ENCODE assay signal across 8 cellular contexts in the genomic region with DNA sequence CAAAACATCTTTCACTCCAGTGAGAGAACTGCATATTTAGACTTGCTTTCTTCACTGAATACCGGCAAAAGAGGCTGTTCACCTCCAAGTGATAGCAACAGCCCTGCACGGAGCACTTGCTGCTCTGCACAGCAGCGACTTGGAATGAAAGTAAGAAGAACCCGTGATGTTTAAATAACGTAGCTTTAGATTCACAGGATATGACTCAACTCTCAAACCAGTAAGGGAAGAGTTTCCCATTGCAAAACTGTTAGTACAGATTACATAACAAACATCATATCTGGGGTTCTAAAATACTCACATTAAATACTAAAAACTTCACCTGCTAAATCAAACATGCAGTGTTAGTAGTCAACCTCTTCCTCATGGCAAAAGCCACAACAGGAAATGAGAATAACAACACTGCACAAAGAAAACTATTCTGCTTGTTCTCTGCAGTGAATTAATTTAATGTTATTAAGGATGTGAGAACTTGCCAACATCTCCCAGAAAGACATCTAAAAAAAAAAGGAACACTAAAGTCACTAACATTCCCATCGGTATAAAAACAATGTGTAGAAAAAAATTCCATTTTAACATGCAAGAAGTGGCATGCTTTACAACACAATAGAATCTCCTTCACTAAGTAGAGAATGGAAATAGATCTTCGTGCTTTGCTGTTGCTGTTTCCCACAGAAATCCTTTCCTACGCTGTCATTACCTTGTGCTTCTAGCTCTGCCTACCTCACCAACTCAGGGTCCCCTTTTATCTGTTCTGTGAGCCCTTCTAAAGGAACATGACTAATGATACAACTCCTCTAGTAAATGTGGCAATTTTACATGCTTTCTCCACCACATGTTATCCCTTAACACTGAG.
DNase-seq lines count a peak whose midpoint lies in the region; ATAC-seq and TF ChIP-seq lines count a peak whose summit lies in the region.

No MANE protein-coding gene starts in this region.

- H3K27me3 Mint-ChIP-seq in naive thymus-derived CD8-positive, alpha-beta T cell: peaks cover 0 to 6% (median 1%) of the 10 kb centered on the region in 5 donors

- peak overlapping the region in 9 of 10 donors; percentile 2 to 83 (median 54) for H3K27ac Mint-ChIP-seq in naive thymus-derived CD8-positive, alpha-beta T cell

- no peaks in the 10 kb centered on the region for H3K9me3 ChIP-seq in esophagus muscularis mucosa

- WGBS in esophagus muscularis mucosa: 25% methylated on average over 8 of the region's 8 CpGs

- peaks cover 4 to 26% (median 11%) of the 10 kb centered on the region in 4 donors for H3K4me1 Mint-ChIP-seq in naive thymus-derived CD8-positive, alpha-beta T cell

- H3K36me3 Mint-ChIP-seq in naive thymus-derived CD8-positive, alpha-beta T cell: no peaks in the 10 kb centered on the region

- TF ChIP-seq POLR2A in GM10847 (IDR thresholded peaks at IDR 0.05; ENCODE audit: extremely low read depth, insufficient read length) (peak; percentile 49), esophagus muscularis mucosa (IDR thresholded peaks at IDR 0.05; ENCODE audit: low read depth) (no peak)

- H3K4me3 ChIP-seq in esophagus muscularis mucosa: peak overlapping the region; percentile 32 to 54 (median 39)

- ATAC-seq in GM21515 (IDR thresholded peaks at IDR 0.05; ENCODE audit: unreplicated experiment): peak; percentile 85
- ATAC-seq in naive thymus-derived CD8-positive, alpha-beta T cell: peak; percentile 63 to 67

- no peaks in the 10 kb centered on the region for H3K36me3 ChIP-seq in esophagus muscularis mucosa

- no peak for TF ChIP-seq CTCF in esophagus muscularis mucosa (IDR thresholded peaks at IDR 0.05)

- intact Hi-C loops in esophagus muscularis mucosa (cut with DNase I): no loop called here

- peak overlapping the region; percentile 2 to 42 (median 15) for H3K27ac ChIP-seq in esophagus muscularis mucosa (replicated peaks in 1 of 4)

- H3K4me1 ChIP-seq in esophagus muscularis mucosa: no peaks in the 10 kb centered on the region

- peak overlapping the region; percentile 34 to 78 (median 63) for H3K4me3 Mint-ChIP-seq in naive thymus-derived CD8-positive, alpha-beta T cell

- DNase-seq in HPDE6-E6E7 (ENCODE audit: extremely low spot score) (peak; percentile 53), T1000 (lab: John Stamatoyannopoulos, UW) (peak; percentile 12), esophagus muscularis mucosa (ENCODE audit: extremely low spot score) (no peak), NCI-H1417 (lab: John Stamatoyannopoulos, UW) (no peak), HuH-7.5 (ENCODE audit: low spot score) (no peak)
- peak in 4 of 10 donors; percentile 12 to 32 (median 20) for DNase-seq in naive thymus-derived CD8-positive, alpha-beta T cell

- TF ChIP-seq EP300 in esophagus muscularis mucosa (IDR thresholded peaks at IDR 0.05): no peak

- POLR2A ChIA-PET in naive thymus-derived CD8-positive, alpha-beta T cell (lab: Charles Lee): no interaction called here

- no peaks in the 10 kb centered on the region for H3K27me3 ChIP-seq in esophagus muscularis mucosa

- peaks cover 0 to 2% (median 0%) of the 10 kb centered on the region in 9 donors for H3K9me3 Mint-ChIP-seq in naive thymus-derived CD8-positive, alpha-beta T cell

Comparison
In these comparisons a context has a peak if more than half of its experiments do, and no peak if none do; other contexts are left out.
1. DNase-seq: peak in HPDE6-E6E7 (single experiment) and T1000 (single experiment); none in esophagus muscularis mucosa (single experiment), NCI-H1417 (0 of 3) and HuH-7.5 (single experiment).